ENCODE assay signal across 21 cellular contexts in genomic region chr6:17663203-17663602, GRCh38. TPM values are rescaled to one million over a fixed set of nuclear protein-coding genes. Genes with fewer than 3 reads are reported as not detected.
DNase-seq lines count a peak whose midpoint lies in the region; ATAC-seq lines count a peak whose summit lies in the region.
"Had no signal": no experiment of that assay in that cellular context is flagged by ENCODE, and none has a peak within 500 bp of the region (broad histone marks: within the 10 kb centered on the region; RNA-seq: fewer than 3 reads in every experiment).

No MANE protein-coding gene starts in this region.

- peaks cover 44% of the 10 kb centered on the region for H3K4me1 Mint-ChIP-seq in activated CD8-positive, alpha-beta memory T cell treated with anti-CD3 and anti-CD28 coated beads, Interleukin-2, amount 10 ng/mL, durations not matched to agents 7 days and 5 days
- peaks cover 24% of the 10 kb centered on the region for H3K4me1 Mint-ChIP-seq in T-helper 17 cell
- peaks cover 41% of the 10 kb centered on the region for H3K4me1 Mint-ChIP-seq in central memory CD8-positive, alpha-beta T cell
- peaks cover 29 to 52% of the 10 kb centered on the region in 2 donors for H3K4me1 Mint-ChIP-seq in natural killer cell treated with Interleukin-12 subunit alpha and Interleukin-12 subunit beta and Interleukin-15 and Interleukin-18, amount 100 ng/mL, for 72 hours (ENCODE audit: low read depth in 2 of 2)
- H3K4me1 Mint-ChIP-seq: GM23338 had no signal

- no peaks in the 10 kb centered on the region for H3K27me3 Mint-ChIP-seq in activated CD8-positive, alpha-beta memory T cell treated with anti-CD3 and anti-CD28 coated beads, Interleukin-2, amount 10 ng/mL, durations not matched to agents 7 days and 5 days
- H3K27me3 Mint-ChIP-seq in T-helper 17 cell: no peaks in the 10 kb centered on the region
- H3K27me3 Mint-ChIP-seq in central memory CD8-positive, alpha-beta T cell: no peaks in the 10 kb centered on the region
- H3K27me3 Mint-ChIP-seq in natural killer cell treated with Interleukin-12 subunit alpha and Interleukin-12 subunit beta and Interleukin-15 and Interleukin-18, amount 100 ng/mL, for 72 hours: no peaks in the 10 kb centered on the region
- H3K27me3 Mint-ChIP-seq: IgD-negative memory B cell had no signal

- no peaks in the 10 kb centered on the region for H3K9me3 ChIP-seq in T-helper 17 cell (ENCODE audit: control insufficient read depth, low read length, poor library complexity, severe bottlenecking)
- H3K9me3 ChIP-seq: BLaER1 had no signal

- H3K36me3 Mint-ChIP-seq in activated CD8-positive, alpha-beta memory T cell treated with anti-CD3 and anti-CD28 coated beads, Interleukin-2, amount 10 ng/mL, durations not matched to agents 7 days and 5 days: peaks cover 61% of the 10 kb centered on the region
- peaks cover 6% of the 10 kb centered on the region for H3K36me3 Mint-ChIP-seq in T-helper 17 cell (ENCODE audit: low read depth)
- peaks cover 46% of the 10 kb centered on the region for H3K36me3 Mint-ChIP-seq in central memory CD8-positive, alpha-beta T cell (ENCODE audit: insufficient read depth)
- peaks cover 24% of the 10 kb centered on the region for H3K36me3 Mint-ChIP-seq in natural killer cell treated with Interleukin-12 subunit alpha and Interleukin-12 subunit beta and Interleukin-15 and Interleukin-18, amount 100 ng/mL, for 72 hours

- H3K9me3 Mint-ChIP-seq in activated CD8-positive, alpha-beta memory T cell treated with anti-CD3 and anti-CD28 coated beads, Interleukin-2, amount 10 ng/mL, durations not matched to agents 7 days and 5 days (ENCODE audit: low read depth): no peaks in the 10 kb centered on the region
- no peaks in the 10 kb centered on the region for H3K9me3 Mint-ChIP-seq in central memory CD8-positive, alpha-beta T cell
- no peaks in the 10 kb centered on the region for H3K9me3 Mint-ChIP-seq in natural killer cell treated with Interleukin-12 subunit alpha and Interleukin-12 subunit beta and Interleukin-15 and Interleukin-18, amount 100 ng/mL, for 72 hours
- H3K9me3 Mint-ChIP-seq: GM23338, IgD-negative memory B cell had no signal

- peak overlapping the region; percentile 86 for H3K27ac Mint-ChIP-seq in activated CD8-positive, alpha-beta memory T cell treated with anti-CD3 and anti-CD28 coated beads, Interleukin-2, amount 10 ng/mL, durations not matched to agents 7 days and 5 days
- peak overlapping the region; percentile 91 for H3K27ac Mint-ChIP-seq in T-helper 17 cell
- H3K27ac Mint-ChIP-seq in central memory CD8-positive, alpha-beta T cell (ENCODE audit: low read depth): peak overlapping the region; percentile 90
- peak overlapping the region; percentile 66 to 90 for H3K27ac Mint-ChIP-seq in natural killer cell treated with Interleukin-12 subunit alpha and Interleukin-12 subunit beta and Interleukin-15 and Interleukin-18, amount 100 ng/mL, for 72 hours
- H3K27ac Mint-ChIP-seq: GM23338 had no signal

- CTCF ChIA-PET in activated CD8-positive, alpha-beta memory T cell treated with anti-CD3 and anti-CD28 coated beads, Interleukin-2, amount 10 ng/mL, durations not matched to agents 7 days and 5 days (lab: Charles Lee): no interaction called here

- no peak overlapping the region for H3K4me3 Mint-ChIP-seq in activated CD8-positive, alpha-beta memory T cell treated with anti-CD3 and anti-CD28 coated beads, Interleukin-2, amount 10 ng/mL, durations not matched to agents 7 days and 5 days
- H3K4me3 Mint-ChIP-seq in T-helper 17 cell: no peak overlapping the region
- peak overlapping the region; percentile 43 for H3K4me3 Mint-ChIP-seq in central memory CD8-positive, alpha-beta T cell
- peak overlapping the region; percentile 71 for H3K4me3 Mint-ChIP-seq in natural killer cell treated with Interleukin-12 subunit alpha and Interleukin-12 subunit beta and Interleukin-15 and Interleukin-18, amount 100 ng/mL, for 72 hours
- H3K4me3 Mint-ChIP-seq: GM23338, IgD-negative memory B cell had no signal

- no peak for ATAC-seq in activated CD8-positive, alpha-beta memory T cell treated with anti-CD3 and anti-CD28 coated beads, Interleukin-2, amount 10 ng/mL, durations not matched to agents 7 days and 5 days
- no peak for ATAC-seq in T-helper 17 cell
- no peak for ATAC-seq in central memory CD8-positive, alpha-beta T cell (replicated peaks; ENCODE audit: extremely low read depth, poor library complexity, severe bottlenecking)
- no peak for ATAC-seq in natural killer cell treated with Interleukin-12 subunit alpha and Interleukin-12 subunit beta and Interleukin-15 and Interleukin-18, amount 100 ng/mL, for 72 hours
- ATAC-seq: GM23338 had no signal

- DNase-seq in activated CD8-positive, alpha-beta memory T cell treated with anti-CD3 and anti-CD28 coated beads, Interleukin-2, amount 10 ng/mL, durations not matched to agents 7 days and 5 days: no peak
- no peak for DNase-seq in activated CD8-positive, alpha-beta memory T cell treated with anti-CD3 and anti-CD28 coated beads for 24 hours
- no peak for DNase-seq in T-helper 17 cell
- no peak for DNase-seq in central memory CD8-positive, alpha-beta T cell (ENCODE audit: low spot score in 2 of 2)
- DNase-seq in natural killer cell treated with Interleukin-12 subunit alpha and Interleukin-12 subunit beta and Interleukin-15 and Interleukin-18, amount 100 ng/mL, for 72 hours (ENCODE audit: low spot score): no peak
- no peak for DNase-seq in NCI-H2081 treated with DMSO at 0.1 percent for 48 hours (lab: John Stamatoyannopoulos, UW)
- no peak for DNase-seq in NCI-H128 (lab: John Stamatoyannopoulos, UW; ENCODE audit: unreplicated experiment)
- no peak for DNase-seq in EL
- DNase-seq: ACHN, GDM1, HCEC 1CT, Karpas-422, NCI-H1417, NCI-H1694 treated with DMSO at 0.1 percent for 48 hours, NCI-H446, NCI-H526, PC-9, SHP77 treated with DMSO at 0.1 percent for 48 hours had no signal

RNA-seq across cellular contexts. Expression of gene NUP153, which starts 43.5 kb away (rescaled TPM):
- 10 to 100 TPM; 83.8 to 97.9 TPM for total RNA-seq in activated CD8-positive, alpha-beta memory T cell treated with anti-CD3 and anti-CD28 coated beads, Interleukin-2, amount 10 ng/mL, durations not matched to agents 7 days and 5 days
- total RNA-seq in T-helper 17 cell: 10 to 100 TPM; 63.3 to 66.3 TPM
- total RNA-seq in natural killer cell treated with Interleukin-12 subunit alpha and Interleukin-12 subunit beta and Interleukin-15 and Interleukin-18, amount 100 ng/mL, for 72 hours: 100 to 1,000 TPM in 1 of 2 donors, 10 to 100 TPM in 1; 76.6 to 117 TPM

Comparison
In these comparisons a context has a peak if more than half of its experiments do, and no peak if none do; other contexts are left out.
1. H3K4me3 Mint-ChIP-seq: peak in central memory CD8-positive, alpha-beta T cell (single experiment) and natural killer cell treated with Interleukin-12 subunit alpha and Interleukin-12 subunit beta and Interleukin-15 and Interleukin-18, amount 100 ng/mL, for 72 hours (single experiment); none in activated CD8-positive, alpha-beta memory T cell treated with anti-CD3 and anti-CD28 coated beads, Interleukin-2, amount 10 ng/mL, durations not matched to agents 7 days and 5 days (single experiment) and T-helper 17 cell (single experiment).
2. Peak in every context shown above with its lines, with median percentiles within 50 percentile points of each other: H3K27ac Mint-ChIP-seq.